In genomic region chr9:12774861-12775367, GRCh38 we compare ENCODE assay signal across 9 cellular contexts. TPM values are rescaled to one million over a fixed set of nuclear protein-coding genes. Genes with fewer than 3 reads are reported as not detected.
DNase-seq lines count a peak whose midpoint lies in the region; ATAC-seq and TF ChIP-seq lines count a peak whose summit lies in the region.
"Had no signal": no experiment of that assay in that cellular context is flagged by ENCODE, and none has a peak within 500 bp of the region (broad histone marks: within the 10 kb centered on the region; RNA-seq: fewer than 3 reads in every experiment).

A gene with protein sequence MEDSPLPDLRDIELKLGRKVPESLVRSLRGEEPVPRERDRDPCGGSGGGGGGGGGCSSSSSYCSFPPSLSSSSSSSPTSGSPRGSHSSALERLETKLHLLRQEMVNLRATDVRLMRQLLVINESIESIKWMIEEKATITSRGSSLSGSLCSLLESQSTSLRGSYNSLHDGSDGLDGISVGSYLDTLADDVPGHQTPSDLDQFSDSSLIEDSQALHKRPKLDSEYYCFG (plus strand): TSS chr9:12775020. CDS start chr9:12775716, 696 bp downstream.

- H3K18ac ChIP-seq in trophoblast cell (ENCODE audit: low read length), result peak within 1 kb of the TSS; percentile 58

- peak within 1 kb of the TSS; percentile 41 for H4K12ac ChIP-seq in trophoblast cell (ENCODE audit: low read depth, low read length)

- H2BK12ac ChIP-seq in trophoblast cell (ENCODE audit: low read length), result no peak within 1 kb of the TSS

- H3K4me3 ChIP-seq in left ventricle myocardium inferior, result peak within 1 kb of the TSS; percentile 85
- H3K4me3 ChIP-seq in trophoblast cell (ENCODE audit: low read depth, low read length), result peak within 1 kb of the TSS; percentile 96

- H3K27ac ChIP-seq in left ventricle myocardium inferior (replicated peaks), result peak within 1 kb of the TSS; percentile 89
- H3K27ac ChIP-seq in trophoblast cell (ENCODE audit: low read depth, low read length), result peak within 1 kb of the TSS; percentile 82

- no CpG with 5 or more reads among the region's 17 CpGs for WGBS in trophoblast cell (ENCODE audit: extremely low coverage, insufficient coverage, insufficient read length)

- peak within 1 kb of the TSS; percentile 89 for H3K9ac ChIP-seq in trophoblast cell (ENCODE audit: low read length)

- H2AFZ ChIP-seq in trophoblast cell (ENCODE audit: insufficient read depth, low read length, poor library complexity), result peak within 1 kb of the TSS; percentile 59

- H3K36me3 ChIP-seq in left ventricle myocardium inferior (no peaks in the 10 kb centered on the region), trophoblast cell (ENCODE audit: control insufficient read depth in 1 of 2, insufficient read depth in 2 of 2, low read length in 2 of 2) (no peaks in the 10 kb centered on the region)

- H3K79me1 ChIP-seq in trophoblast cell (ENCODE audit: low read length), result peaks cover 10% of the 10 kb centered on the region

- peak within 1 kb of the TSS; percentile 35 for H3K4ac ChIP-seq in trophoblast cell (ENCODE audit: low read depth, low read length)

- no peak within 1 kb of the TSS for H2AK5ac ChIP-seq in trophoblast cell (ENCODE audit: low read length)

- H3K4me2 ChIP-seq in trophoblast cell (ENCODE audit: low read length), result peak within 1 kb of the TSS; percentile 98

- peak within 1 kb of the TSS; percentile 13 for H2BK120ac ChIP-seq in trophoblast cell (ENCODE audit: insufficient read depth, low read length, poor library complexity)

- peaks cover 4% of the 10 kb centered on the region for H3K79me2 ChIP-seq in trophoblast cell (ENCODE audit: control insufficient read depth, insufficient read depth, low read length, poor library complexity)

- peak within 1 kb of the TSS; percentile 36 for H2BK5ac ChIP-seq in trophoblast cell (ENCODE audit: low read depth, low read length, poor library complexity)

- DNase-seq in ELR (ENCODE audit: low read depth) (peak; percentile 80), NCI-H1930 (lab: John Stamatoyannopoulos, UW) (peak; percentile 37 to 58), amygdala (lab: John Stamatoyannopoulos, UW) (peak in 35 of 56 donors; percentile 2 to 63 (median 22)), left ventricle myocardium inferior (peak; percentile 20), trophoblast cell (peak; percentile 33 to 75), NOMO-1 (lab: John Stamatoyannopoulos, UW; ENCODE audit: unreplicated experiment in 2 of 2) (no peak)

- H3K4me1 ChIP-seq in left ventricle myocardium inferior (peaks cover 42% of the 10 kb centered on the region), trophoblast cell (ENCODE audit: control insufficient read depth in 1 of 2, insufficient read depth in 2 of 2, low read length in 2 of 2) (peaks cover 0 to 3% of the 10 kb centered on the region in 2 experiments)

- H4K91ac ChIP-seq in trophoblast cell (ENCODE audit: low read depth, low read length), result peak within 1 kb of the TSS; percentile 52

- H3K9me3 ChIP-seq in left ventricle myocardium inferior (replicated peaks) (no peaks in the 10 kb centered on the region), trophoblast cell (ENCODE audit: insufficient read depth, low read depth, low read length) (no peaks in the 10 kb centered on the region)

- intact Hi-C loops in left ventricle myocardium inferior (cut with micrococcal nuclease), result loop anchor here (10.0 kb wide), 1 partner anchor 50 kb away; no protein-coding TSS in a partner anchor

- ATAC-seq in HG02981 (IDR thresholded peaks at IDR 0.05; ENCODE audit: unreplicated experiment) (no peak), GM18519 (IDR thresholded peaks at IDR 0.05; ENCODE audit: low FRiP score, unreplicated experiment) (no peak)

- no peak within 1 kb of the TSS for H3K23ac ChIP-seq in trophoblast cell (ENCODE audit: low read length)

- peak within 1 kb of the TSS; percentile 43 for H4K8ac ChIP-seq in trophoblast cell (ENCODE audit: low read depth, low read length)

- peak within 1 kb of the TSS; percentile 40 for H3K14ac ChIP-seq in trophoblast cell (ENCODE audit: low read length)

- H3K27me3 ChIP-seq in left ventricle myocardium inferior (ENCODE audit: low read depth) (no peaks in the 10 kb centered on the region), trophoblast cell (ENCODE audit: insufficient read depth, low read length) (no peaks in the 10 kb centered on the region)

- no peak for TF ChIP-seq CTCF in left ventricle myocardium inferior (IDR thresholded peaks at IDR 0.05; ENCODE audit: borderline replicate concordance)

RNA-seq across cellular contexts. Expression of the gene that starts here (rescaled TPM):
- 2.6 TPM for total RNA-seq in left ventricle myocardium inferior
- 81.8 and 92.1 TPM in 2 replicates for polyA plus RNA-seq in trophoblast cell (2013)
- total RNA-seq: T-helper 2 cell treated with Interferon-gamma antibody and Interleukin-4, amounts not matched to agents 100 ng/mL and 5 ng/mL, for 36 hours had no signal

Comparison
In these comparisons a context has a peak if more than half of its experiments do, and no peak if none do; other contexts are left out.
1. DNase-seq: peak in ELR (single experiment), NCI-H1930 (2 of 2), amygdala (35 of 56), left ventricle myocardium inferior (single experiment) and trophoblast cell (2 of 2); none in NOMO-1 (0 of 2).